In the genomic region with DNA sequence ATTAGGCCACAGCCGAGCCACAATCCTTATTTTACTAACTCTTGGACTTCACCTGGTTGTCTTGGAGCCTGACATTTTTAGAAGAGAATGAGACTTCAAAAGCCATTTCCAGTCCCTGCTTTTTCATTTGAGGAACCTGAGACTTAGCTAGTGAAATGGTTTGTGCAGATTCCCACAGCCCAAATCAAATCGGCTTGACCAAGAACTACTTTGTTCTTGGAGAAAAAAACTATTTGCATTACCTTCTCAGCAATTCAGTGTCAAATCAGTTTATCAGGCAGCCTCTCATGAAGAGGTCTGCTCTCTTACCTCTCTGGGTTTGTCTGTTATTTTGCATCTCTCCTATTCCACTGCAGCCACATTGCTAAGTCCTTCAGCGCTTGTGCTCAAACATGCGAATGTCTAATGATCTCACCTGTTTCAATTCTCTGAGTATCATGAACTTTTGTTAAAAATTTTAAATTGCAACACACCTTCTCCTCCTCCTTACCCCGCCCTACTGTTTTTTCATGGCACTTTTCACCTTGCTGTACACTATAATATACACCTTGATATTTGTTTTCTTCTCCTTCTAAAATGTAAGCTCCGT, we compare ENCODE assay signal across 9 cellular contexts. TPM values are rescaled to one million over a fixed set of nuclear protein-coding genes. Genes with fewer than 3 reads are reported as not detected.
DNase-seq lines count a peak whose midpoint lies in the region; ATAC-seq, FAIRE-seq and TF ChIP-seq lines count a peak whose summit lies in the region.
"Had no signal": no experiment of that assay in that cellular context is flagged by ENCODE, and none has a peak within 500 bp of the region (broad histone marks: within the 10 kb centered on the region; RNA-seq: fewer than 3 reads in every experiment).

No MANE protein-coding gene starts in this region.

- H3K4me3 ChIP-seq in cardiac muscle cell: peak overlapping the region; percentile 49
- H3K4me3 ChIP-seq in fibroblast of pulmonary artery (replicated peaks; ENCODE audit: low read depth, low read length): peak overlapping the region; percentile 82
- peak overlapping the region in 1 of 2 donors; percentile 23 for H3K4me3 ChIP-seq in small intestine (ENCODE audit: low read depth in 1 of 2, low read length in 2 of 2)

- no peak for FAIRE-seq in small intestine (lab: Jason Lieb, UNC)

- CTCF ChIA-PET in RWPE1 (lab: Yijun Ruan, JAX): no interaction called here

- H3K9me3 ChIP-seq in cardiac muscle cell (ENCODE audit: low read depth): no peaks in the 10 kb centered on the region
- no peaks in the 10 kb centered on the region for H3K9me3 ChIP-seq in small intestine (ENCODE audit: control insufficient read depth, low read depth)

- no peak for TF ChIP-seq CTCF in cardiac muscle cell (IDR thresholded peaks at IDR 0.05; ENCODE audit: low read depth, low read length)
- no peak for TF ChIP-seq CTCF in RWPE1 (conservative IDR thresholded peaks at IDR 0.05; ENCODE audit: low read depth)
- TF ChIP-seq CTCF in fibroblast of pulmonary artery (IDR thresholded peaks at IDR 0.05; ENCODE audit: low read length, missing control alignments): no peak

- intact Hi-C loops in Right ventricle myocardium superior (cut with DNase I): no loop called here

- 27 to 58% (median 37%) methylated on average over 6 of the region's 6 CpGs for WGBS in small intestine, 3 donors

- H3K27ac ChIP-seq in cardiac muscle cell (peak overlapping the region; percentile 85), RWPE1 (peak overlapping the region; percentile 87), small intestine (ENCODE audit: low read depth in 1 of 2, low read length in 1 of 2) (peak overlapping the region; percentile 82 to 98)

- ATAC-seq in Right ventricle myocardium superior (ENCODE audit: poor library complexity): no peak

- DNase-seq in cardiac muscle cell (ENCODE audit: low read depth in 1 of 2, low spot score in 1 of 2) (no peak), Right ventricle myocardium superior (no peak), RWPE1 (ENCODE audit: low spot score) (no peak), fibroblast of pulmonary artery (ENCODE audit: low read depth) (no peak), small intestine (no peak), kidney tubule cell (ENCODE audit: low spot score) (no peak), amniotic stem cell (lab: John Stamatoyannopoulos, UW) (no peak)
- DNase-seq in stimulated activated CD4-positive, alpha-beta T cell treated with anti-CD3 and anti-CD28 coated beads, Interleukin-4, amount 100 ng/mL, for 1 hour: no peak

- H3K27me3 ChIP-seq in cardiac muscle cell: no peaks in the 10 kb centered on the region
- no peaks in the 10 kb centered on the region for H3K27me3 ChIP-seq in small intestine (ENCODE audit: control insufficient read depth in 2 of 2, insufficient read depth in 2 of 2, low read length in 2 of 2)

- peaks cover 25% of the 10 kb centered on the region for H3K4me1 ChIP-seq in cardiac muscle cell (ENCODE audit: low read depth)
- H3K4me1 ChIP-seq in small intestine (ENCODE audit: control insufficient read depth in 2 of 2, insufficient read depth in 1 of 2, low read depth in 1 of 2, low read length in 1 of 2): peaks cover 0 to 6% of the 10 kb centered on the region in 2 donors

- H3K36me3 ChIP-seq in cardiac muscle cell: no peaks in the 10 kb centered on the region
- H3K36me3 ChIP-seq in small intestine (ENCODE audit: control insufficient read depth in 2 of 2, insufficient read depth in 2 of 2, low read length in 2 of 2): no peaks in the 10 kb centered on the region

- POLR2A ChIA-PET in RWPE1 (lab: Yijun Ruan, JAX; ENCODE audit: low non-redundant PET): no interaction called here

RNA-seq across cellular contexts. Expression of a gene that starts 0.6 kb away (rescaled TPM):
- total RNA-seq in cardiac muscle cell: 19.2 and 23.2 TPM in 2 replicates
- 36.9 and 38.4 TPM in 2 replicates for polyA plus RNA-seq in cardiac muscle cell
- 99.9 TPM for total RNA-seq in Right ventricle myocardium superior
- polyA plus RNA-seq in small intestine: 100 to 1,000 TPM in 1 of 3 donors, 10 to 100 TPM in 2; 78.1 to 100 (median 80.5) TPM

RNA-seq across cellular contexts. Expression of a gene that starts 46.3 kb away (rescaled TPM):
- total RNA-seq in cardiac muscle cell (not detected in 2 replicates), Right ventricle myocardium superior (not detected)
- polyA plus RNA-seq in cardiac muscle cell (not detected in 2 replicates), small intestine (under 1 TPM in 1 of 3 donors, not detected in 2; 0.01 TPM)
- total RNA-seq: glomerular endothelial cell had no signal
